Comparison of ENCODE assay signal across 1 cellular context in the genomic region with DNA sequence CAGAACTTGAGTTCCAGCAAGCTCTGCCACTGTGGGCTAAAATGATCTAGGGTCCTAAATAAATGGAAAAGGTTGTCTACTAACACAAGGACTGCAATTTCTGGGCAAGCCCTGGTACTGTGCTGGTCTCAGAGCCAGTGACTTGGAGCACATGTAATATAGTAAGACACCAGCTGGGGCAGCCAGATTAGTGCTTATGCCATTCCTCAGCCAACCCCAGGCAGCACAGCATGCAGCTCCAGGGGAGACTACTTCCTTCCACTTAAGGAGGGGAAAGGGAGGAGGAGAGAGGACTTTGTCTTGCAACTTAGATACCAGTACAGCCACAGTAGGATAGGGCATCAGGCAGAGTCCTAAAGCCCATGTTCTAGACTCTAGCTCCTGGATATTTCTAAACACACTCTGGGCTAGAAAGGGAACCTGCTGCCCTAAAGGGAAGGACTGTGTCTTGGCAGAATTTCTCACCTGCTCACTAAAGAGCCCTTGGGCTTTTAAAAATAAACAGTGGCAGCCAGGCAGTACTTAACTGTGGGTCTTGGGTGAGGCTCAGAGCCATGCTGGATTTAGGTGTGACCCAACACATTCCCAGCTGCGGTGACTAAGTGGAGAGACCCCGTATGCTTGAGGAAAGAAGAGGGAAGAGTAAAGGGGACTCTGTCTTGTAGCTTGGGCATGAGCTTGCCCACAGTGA.
TF ChIP-seq lines count a peak whose summit lies in the region.

No MANE protein-coding gene starts in this region.

TF ChIP-seq in H1, 55 proteins besides CTCF, POLR2A, EP300 and RAD21:
- TF ChIP-seq KDM1A (IDR thresholded peaks at IDR 0.05; ENCODE audit: borderline replicate concordance, low read length) (no peak), SUZ12 (IDR thresholded peaks at IDR 0.05; ENCODE audit: low read length) (no peak), CBX8 (IDR thresholded peaks at IDR 0.05; ENCODE audit: borderline replicate concordance, low read depth, low read length) (no peak), SRF (IDR thresholded peaks at IDR 0.05; ENCODE audit: low read depth, low read length) (no peak), RXRA (IDR thresholded peaks at IDR 0.05; ENCODE audit: insufficient read depth, low read depth, low read length) (no peak), RBBP5 (IDR thresholded peaks at IDR 0.05; ENCODE audit: borderline replicate concordance, low read depth, low read length) (no peak), JUND (IDR thresholded peaks at IDR 0.05; ENCODE audit: low read length) (no peak), MAFK (IDR thresholded peaks at IDR 0.05; ENCODE audit: low read depth, low read length) (no peak), SAP30 (IDR thresholded peaks at IDR 0.05; ENCODE audit: insufficient read depth, insufficient replicate concordance, low read length) (no peak), TBP (IDR thresholded peaks at IDR 0.05; ENCODE audit: low read depth, low read length) (no peak), CREB1 (IDR thresholded peaks at IDR 0.05) (no peak), POLR2AphosphoS5 (IDR thresholded peaks at IDR 0.05; ENCODE audit: low read depth, low read length) (no peak), GABPA (IDR thresholded peaks at IDR 0.05; ENCODE audit: borderline replicate concordance, insufficient read depth, low read length) (no peak), YY1 (IDR thresholded peaks at IDR 0.05; ENCODE audit: low read depth, low read length) (no peak)
- TF ChIP-seq, protein P1, sequence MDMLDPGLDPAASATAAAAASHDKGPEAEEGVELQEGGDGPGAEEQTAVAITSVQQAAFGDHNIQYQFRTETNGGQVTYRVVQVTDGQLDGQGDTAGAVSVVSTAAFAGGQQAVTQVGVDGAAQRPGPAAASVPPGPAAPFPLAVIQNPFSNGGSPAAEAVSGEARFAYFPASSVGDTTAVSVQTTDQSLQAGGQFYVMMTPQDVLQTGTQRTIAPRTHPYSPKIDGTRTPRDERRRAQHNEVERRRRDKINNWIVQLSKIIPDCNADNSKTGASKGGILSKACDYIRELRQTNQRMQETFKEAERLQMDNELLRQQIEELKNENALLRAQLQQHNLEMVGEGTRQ (IDR thresholded peaks at IDR 0.05; ENCODE audit: low read length) = no peak
- TF ChIP-seq, protein P2, sequence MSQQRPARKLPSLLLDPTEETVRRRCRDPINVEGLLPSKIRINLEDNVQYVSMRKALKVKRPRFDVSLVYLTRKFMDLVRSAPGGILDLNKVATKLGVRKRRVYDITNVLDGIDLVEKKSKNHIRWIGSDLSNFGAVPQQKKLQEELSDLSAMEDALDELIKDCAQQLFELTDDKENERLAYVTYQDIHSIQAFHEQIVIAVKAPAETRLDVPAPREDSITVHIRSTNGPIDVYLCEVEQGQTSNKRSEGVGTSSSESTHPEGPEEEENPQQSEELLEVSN (IDR thresholded peaks at IDR 0.05) = no peak
TF ChIP-seq in H1: peak in this region for 0.
